26 cellular contexts compared by ENCODE assay signal in the genomic region with DNA sequence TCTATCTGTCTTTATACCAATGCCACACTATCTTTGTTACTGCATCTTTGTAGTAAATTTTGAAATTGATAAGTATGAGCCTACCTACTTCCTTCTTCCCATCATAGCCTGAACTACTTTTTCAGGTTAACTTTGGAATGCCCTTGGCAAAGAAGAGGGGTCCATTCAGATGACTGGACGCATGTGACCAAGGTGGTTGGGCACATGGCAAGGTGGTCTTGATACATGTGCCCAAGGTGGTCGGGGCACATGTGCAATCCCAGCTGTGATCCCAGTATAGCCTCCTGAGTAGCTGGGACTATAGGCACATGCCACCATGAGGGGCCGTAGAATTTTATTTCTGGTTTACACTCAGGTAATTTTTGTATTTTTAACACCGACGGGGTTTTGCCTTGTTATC.
"Had no signal": no experiment of that assay in that cellular context is flagged by ENCODE, and none has a peak within 500 bp of the region (broad histone marks: within the 10 kb centered on the region; RNA-seq: fewer than 3 reads in every experiment).

No MANE protein-coding gene starts in this region.

- H2AFZ ChIP-seq: parathyroid adenoma had no signal

- H3K27me3 ChIP-seq: neutrophil, ovary, stomach, thyroid gland, tibial nerve, upper lobe of left lung, vagina had no signal

- H3K4me3 ChIP-seq: ovary, psoas muscle, stomach, thoracic aorta, thyroid gland, tibial nerve, upper lobe of left lung, vagina had no signal

- H3K9me3 ChIP-seq: neutrophil, ovary, psoas muscle, thoracic aorta, thyroid gland, tibial nerve, vagina had no signal

- H3K4me1 ChIP-seq: parathyroid adenoma, psoas muscle, stomach, thyroid gland, tibial nerve, upper lobe of left lung, vagina had no signal

- H3K27ac ChIP-seq: neutrophil, ovary, parathyroid adenoma, psoas muscle, stomach, thoracic aorta, thyroid gland, tibial nerve, upper lobe of left lung, vagina had no signal

- DNase-seq: naive B cell; naive thymus-derived CD8-positive, alpha-beta T cell; nephron progenitor cell; nucleus accumbens; ovary; posterior cingulate gyrus; psoas muscle; small intestine; stimulated activated CD4-positive, alpha-beta T cell treated with anti-CD3 and anti-CD28 coated beads, Interleukin-15, amount 100 ng/mL, for 24 hours; stimulated activated CD4-positive, alpha-beta T cell treated with anti-CD3 and anti-CD28 coated beads, Interleukin-2, amount 100 ng/mL, for 24 hours; stimulated activated CD4-positive, alpha-beta T cell treated with anti-CD3 and anti-CD28 coated beads, Interleukin-2, amount 100 ng/mL, for 48 hours; stimulated activated CD4-positive, alpha-beta T cell treated with anti-CD3 and anti-CD28 coated beads, Interleukin-4, amount 100 ng/mL, for 24 hours; stimulated activated naive B cell treated with anti-CD40 and anti-IgM and Interleukin-4, amounts not matched to agents 10 μg/mL and 1 μg/mL and 100 μg/mL, for 72 hours; stimulated activated naive CD4-positive, alpha-beta T cell treated with Interleukin-2 at 50 U/mL for 16 hours; stomach; thyroid gland; trophoblast cell; upper lobe of left lung had no signal

- H3K36me3 ChIP-seq: neutrophil, ovary, stomach, thoracic aorta, thyroid gland, tibial nerve, upper lobe of left lung, vagina had no signal

- H3K79me2 ChIP-seq: parathyroid adenoma had no signal

- ATAC-seq: naive thymus-derived CD8-positive, alpha-beta T cell; natural killer cell treated with Interleukin-12 subunit alpha and Interleukin-12 subunit beta and Interleukin-15 and Interleukin-18, amount 100 ng/mL, for 72 hours; psoas muscle; sciatic nerve; stimulated activated effector memory CD8-positive, alpha-beta T cell treated with anti-CD3 and anti-CD28 coated beads, Interleukin-12 subunit alpha, Interleukin-12 subunit beta, amount 100 ng/mL, for 72 hours; stimulated activated naive B cell treated with anti-CD40 and anti-IgM and Interleukin-4, amounts not matched to agents 10 μg/mL and 1 μg/mL and 100 μg/mL, for 72 hours had no signal
